Comparison of ENCODE assay signal across 23 cellular contexts in the genomic region with DNA sequence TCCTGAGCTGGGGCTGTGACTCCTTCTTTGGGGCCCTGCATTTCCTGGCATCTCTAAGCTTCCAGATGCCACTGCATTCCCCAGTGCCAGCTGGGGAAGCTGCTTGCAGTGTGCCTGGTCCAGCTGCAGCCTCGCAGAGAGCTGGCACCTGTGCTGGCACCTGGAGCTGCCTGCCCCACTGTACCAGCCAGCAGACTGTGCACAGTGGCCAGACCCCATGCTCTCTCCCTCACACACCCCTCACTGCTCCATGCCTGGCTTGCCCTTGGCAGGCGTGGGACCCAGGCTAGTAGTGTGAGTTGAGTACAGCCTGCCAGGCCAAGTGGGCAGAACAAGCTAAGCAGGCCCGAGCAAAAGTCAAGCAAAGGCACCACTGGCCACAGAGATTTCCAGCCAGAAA.
DNase-seq lines count a peak whose midpoint lies in the region; ATAC-seq, FAIRE-seq and TF ChIP-seq lines count a peak whose summit lies in the region.
"Had no signal": no experiment of that assay in that cellular context is flagged by ENCODE, and none has a peak within 500 bp of the region (broad histone marks: within the 10 kb centered on the region; RNA-seq: fewer than 3 reads in every experiment).

No MANE protein-coding gene starts in this region.

- H4K91ac ChIP-seq in neuronal stem cell (ENCODE audit: low read depth, low read length, poor library complexity) = no peak overlapping the region

- H4K8ac ChIP-seq in neuronal stem cell (ENCODE audit: low read depth, low read length) = no peak overlapping the region

- H3K36me3 ChIP-seq in Caco-2 (ENCODE audit: control insufficient read depth, insufficient read depth, low read length) (no peaks in the 10 kb centered on the region), kidney (ENCODE audit: control insufficient read depth in 1 of 2, insufficient read depth in 2 of 2, low read length in 2 of 2) (no peaks in the 10 kb centered on the region), neuronal stem cell (replicated peaks in 1 of 2; ENCODE audit: control insufficient read depth in 2 of 2, insufficient read depth in 2 of 2, low read length in 2 of 2) (no peaks in the 10 kb centered on the region)
- H3K36me3 ChIP-seq: BLaER1 treated with 17β-estradiol and CSF1 and Interleukin-3, amounts not matched to agents 10 nM and 100 nM had no signal

- POLR2A ChIA-PET in Caco-2 (lab: Charles Lee) = no interaction called here

- no peaks in the 10 kb centered on the region for H3K79me1 ChIP-seq in neuronal stem cell (ENCODE audit: low read depth, low read length)

- no peak overlapping the region for H2BK12ac ChIP-seq in neuronal stem cell (ENCODE audit: low read length)

- peak overlapping the region; percentile 90 for H3K18ac ChIP-seq in neuronal stem cell (ENCODE audit: low read length)

- H3K27me3 ChIP-seq in Caco-2 (replicated peaks; ENCODE audit: control insufficient read depth, insufficient read depth, low read length) (no peaks in the 10 kb centered on the region), neuronal stem cell (ENCODE audit: control insufficient read depth in 3 of 3, insufficient read depth in 3 of 3, low read depth in 1 of 3, low read length in 3 of 3) (no peaks in the 10 kb centered on the region)
- H3K27me3 ChIP-seq: BLaER1 treated with 17β-estradiol and CSF1 and Interleukin-3, amounts not matched to agents 10 nM and 100 nM had no signal

- no peak overlapping the region for H3K14ac ChIP-seq in neuronal stem cell (ENCODE audit: low read length)

- H3K4me2 ChIP-seq in neuronal stem cell (ENCODE audit: insufficient read depth, low read length, poor library complexity, severe bottlenecking) = no peak overlapping the region
- H3K4me2 ChIP-seq: A549; BLaER1 treated with 17β-estradiol and CSF1 and Interleukin-3, amounts not matched to agents 10 nM and 100 nM had no signal

- H3K4me1 Mint-ChIP-seq in Caco-2 (ENCODE audit: low read depth, unreplicated experiment) = peaks cover 40% of the 10 kb centered on the region
- H3K4me1 Mint-ChIP-seq: CD8-positive, alpha-beta memory T cell had no signal

- H3K27ac ChIP-seq in kidney (ENCODE audit: low read depth in 2 of 2, low read length in 2 of 2) (no peak overlapping the region), neuronal stem cell (replicated peaks; ENCODE audit: low read length) (no peak overlapping the region)
- H3K27ac ChIP-seq: 22Rv1; A549; BLaER1 treated with 17β-estradiol and CSF1 and Interleukin-3, amounts not matched to agents 10 nM and 100 nM; C4-2B had no signal

- WGBS in neuronal stem cell (ENCODE audit: extremely low coverage in 2 of 2, insufficient read length in 2 of 2, insufficient replicate concordance in 1 of 2), 2 donors = no CpG with 5 or more reads among the region's 3 CpGs

- peak overlapping the region; percentile 66 for H2BK120ac ChIP-seq in neuronal stem cell (ENCODE audit: low read depth, low read length)

- ATAC-seq in HG02970 (IDR thresholded peaks at IDR 0.05; ENCODE audit: low FRiP score, unreplicated experiment) (no peak), Right ventricle myocardium inferior (no peak)
- ATAC-seq: A549 had no signal

- H3K4me3 ChIP-seq in Caco-2 (ENCODE audit: low read depth, low read length) = no peak overlapping the region
- H3K4me3 ChIP-seq in kidney (ENCODE audit: low read length in 2 of 2) = no peak overlapping the region
- no peak overlapping the region for H3K4me3 ChIP-seq in neuronal stem cell (ENCODE audit: low read length in 2 of 2)
- H3K4me3 ChIP-seq: A549; BLaER1 treated with 17β-estradiol and CSF1 and Interleukin-3, amounts not matched to agents 10 nM and 100 nM had no signal

- H3K4me3 Mint-ChIP-seq in Caco-2 (ENCODE audit: unreplicated experiment) = no peak overlapping the region
- H3K4me3 Mint-ChIP-seq: B cell; CD4-positive, alpha-beta T cell; CD8-positive, alpha-beta memory T cell had no signal

- no peak overlapping the region for H2BK5ac ChIP-seq in neuronal stem cell (ENCODE audit: low read length)

- H3K4ac ChIP-seq in neuronal stem cell (ENCODE audit: low read length) = peak overlapping the region; percentile 57

- H3K23ac ChIP-seq in neuronal stem cell (ENCODE audit: low read depth, low read length, poor library complexity) = peak overlapping the region; percentile 68

- peak overlapping the region; percentile 88 for H3K27ac Mint-ChIP-seq in Caco-2 (ENCODE audit: unreplicated experiment)
- H3K27ac Mint-ChIP-seq: B cell; CD4-positive, alpha-beta T cell; CD8-positive, alpha-beta memory T cell had no signal

- BruUV-seq in Caco-2 (replicated peaks; lab: Mats Ljungman, UMichigan) = no TSS peak

- DNase-seq in DMS 273 (lab: John Stamatoyannopoulos, UW; ENCODE audit: unreplicated experiment) = peak; percentile 4
- no peak for DNase-seq in DMS 273 treated with DMSO at 0.1 percent for 48 hours (lab: John Stamatoyannopoulos, UW)
- DNase-seq in Caco-2 = no peak
- DNase-seq in kidney = peak; percentile 49
- DNase-seq in neuronal stem cell (ENCODE audit: low spot score) = no peak
- DNase-seq in Right ventricle myocardium inferior (ENCODE audit: missing footprints) = no peak
- DNase-seq in NK-92 treated with Interleukin-12 subunit alpha and Interleukin-12 subunit beta, amount 100 ng/mL, for 24 hours (lab: John Stamatoyannopoulos, UW) = no peak
- DNase-seq: AML-193; Calu3; CD4-positive, alpha-beta T cell; CD8-positive, alpha-beta memory T cell; COR-L47; DMS79 treated with DMSO at 0.1 percent for 48 hours; GF-D8 had no signal

- intact Hi-C loops in Caco-2 (cut with micrococcal nuclease; ENCODE audit: unreplicated experiment) = no loop called here
- intact Hi-C loops in kidney (cut with DNase I) = no loop called here
- intact Hi-C loops in Right ventricle myocardium inferior (cut with DNase I) = no loop called here

- no peaks in the 10 kb centered on the region for H3K27me3 Mint-ChIP-seq in Caco-2 (ENCODE audit: insufficient read depth, unreplicated experiment)
- H3K27me3 Mint-ChIP-seq: B cell; CD4-positive, alpha-beta T cell had no signal

- no peak for FAIRE-seq in kidney (lab: Jason Lieb, UNC)
- FAIRE-seq: A549, D721Med, GM12891, GM19239 had no signal

- CTCF ChIA-PET in Caco-2 (lab: Charles Lee) = no interaction called here

- H3K9me3 ChIP-seq in Caco-2 = no peaks in the 10 kb centered on the region
- no peaks in the 10 kb centered on the region for H3K9me3 ChIP-seq in kidney (ENCODE audit: control insufficient read depth in 1 of 2, low read length in 2 of 2)
- H3K9me3 ChIP-seq in neuronal stem cell (replicated peaks in 1 of 2; ENCODE audit: control insufficient read depth in 2 of 2, insufficient read depth in 1 of 2, low read depth in 1 of 2, low read length in 2 of 2) = peaks cover 0 to 2% of the 10 kb centered on the region in 2 donors
- H3K9me3 ChIP-seq: A549 had no signal

- TF ChIP-seq CTCF in Caco-2 (IDR thresholded peaks at IDR 0.05; ENCODE audit: insufficient read depth in 1 of 2, low read depth in 1 of 2, low read length in 1 of 2, severe bottlenecking in 1 of 2, unreplicated experiment in 1 of 2) (no peak), kidney (IDR thresholded peaks at IDR 0.05; ENCODE audit: borderline replicate concordance, extremely low read depth, insufficient read depth) (no peak)

- peaks cover 5% of the 10 kb centered on the region for H3K36me3 Mint-ChIP-seq in Caco-2 (ENCODE audit: insufficient read depth, unreplicated experiment)
- H3K36me3 Mint-ChIP-seq: CD8-positive, alpha-beta memory T cell had no signal

- H2AK5ac ChIP-seq in neuronal stem cell (ENCODE audit: low read depth, low read length) = peak overlapping the region; percentile 85

- H3K4me1 ChIP-seq in Caco-2 (peaks cover 36% of the 10 kb centered on the region), kidney (ENCODE audit: control insufficient read depth in 1 of 2, insufficient read depth in 1 of 2, low read depth in 1 of 2, low read length in 2 of 2) (no peaks in the 10 kb centered on the region), neuronal stem cell (ENCODE audit: control insufficient read depth in 2 of 2, insufficient read depth in 1 of 2, low read depth in 1 of 2, low read length in 2 of 2) (peaks cover 19 to 25% of the 10 kb centered on the region in 2 donors)

- H3K9me3 Mint-ChIP-seq in Caco-2 (ENCODE audit: unreplicated experiment) = peaks cover 29% of the 10 kb centered on the region
- H3K9me3 Mint-ChIP-seq: CD4-positive, alpha-beta T cell had no signal

- peak overlapping the region; percentile 30 for H2BK15ac ChIP-seq in neuronal stem cell (ENCODE audit: low read length)

- no peak overlapping the region for H2AFZ ChIP-seq in neuronal stem cell (ENCODE audit: low read length)

- H3K9ac ChIP-seq in kidney (ENCODE audit: low read length in 2 of 2) (no peak overlapping the region), neuronal stem cell (ENCODE audit: low read depth, low read length, poor library complexity) (no peak overlapping the region)
- H3K9ac ChIP-seq: BLaER1 treated with 17β-estradiol and CSF1 and Interleukin-3, amounts not matched to agents 10 nM and 100 nM had no signal

Comparison
In these comparisons a context has a peak if more than half of its experiments do, and no peak if none do; other contexts are left out.
1. DNase-seq: peak in DMS 273 (single experiment) and kidney (single experiment); none in DMS 273 treated with DMSO at 0.1 percent for 48 hours (single experiment), Caco-2 (0 of 2), neuronal stem cell (single experiment), Right ventricle myocardium inferior (single experiment) and NK-92 treated with Interleukin-12 subunit alpha and Interleukin-12 subunit beta, amount 100 ng/mL, for 24 hours (single experiment).